ENCODE assay signal across 14 cellular contexts in genomic region chr12:115096673-115097349, GRCh38.
DNase-seq lines count a peak whose midpoint lies in the region; TF ChIP-seq lines count a peak whose summit lies in the region.
"Had no signal": no experiment of that assay in that cellular context is flagged by ENCODE, and none has a peak within 500 bp of the region (broad histone marks: within the 10 kb centered on the region; RNA-seq: fewer than 3 reads in every experiment).

No MANE protein-coding gene starts in this region.

- H3K4me3 ChIP-seq in fibroblast of the aortic adventitia (ENCODE audit: low read depth, low read length), result no peak overlapping the region
- H3K4me3 ChIP-seq: dorsolateral prefrontal cortex, lung had no signal

- H3K36me3 Mint-ChIP-seq in mesothelial cell of epicardium, result peaks cover 60% of the 10 kb centered on the region
- H3K36me3 Mint-ChIP-seq in activated T-cell treated with anti-CD3 and anti-CD28 coated beads, Interleukin-2, amount 50 U/mL, for 24 hours (ENCODE audit: low read depth), result no peaks in the 10 kb centered on the region
- no peaks in the 10 kb centered on the region for H3K36me3 Mint-ChIP-seq in T-helper 2 cell treated with Interferon-gamma antibody and Interleukin-4, amounts not matched to agents 5 μg/mL and 100 μg/mL, for 36 hours (ENCODE audit: low read depth)
- H3K36me3 Mint-ChIP-seq: natural killer cell treated with Interleukin-12 subunit alpha and Interleukin-12 subunit beta and Interleukin-15 and Interleukin-18, amount 100 ng/mL, for 72 hours had no signal

- peak; percentile 71 for DNase-seq in AG20443 (ENCODE audit: low spot score)
- DNase-seq in RPMI7951 (ENCODE audit: low read depth), result peak; percentile 93
- peak; percentile 70 for DNase-seq in fibroblast of the aortic adventitia (ENCODE audit: low read depth)
- DNase-seq in mesothelial cell of epicardium (ENCODE audit: low spot score in 2 of 2, unreplicated experiment in 2 of 2), result no peak
- no peak for DNase-seq in NCI-H2029 (lab: John Stamatoyannopoulos, UW)
- no peak for DNase-seq in NCI-H187 (lab: John Stamatoyannopoulos, UW)
- DNase-seq in activated T-cell treated with anti-CD3 and anti-CD28 coated beads, Interleukin-2, amount 50 U/mL, for 24 hours, result no peak
- no peak for DNase-seq in T-helper 2 cell treated with Interferon-gamma antibody and Interleukin-4, amounts not matched to agents 5 μg/mL and 100 μg/mL, for 36 hours (ENCODE audit: low spot score)
- DNase-seq: dorsolateral prefrontal cortex; NCI-H1694; NCI-H446; stimulated activated CD4-positive, alpha-beta T cell treated with anti-CD3 and anti-CD28 coated beads, Interleukin-2, amount 100 ng/mL, for 48 hours had no signal

- H3K9me3 Mint-ChIP-seq in mesothelial cell of epicardium, result peaks cover 32% of the 10 kb centered on the region
- H3K9me3 Mint-ChIP-seq in activated T-cell treated with anti-CD3 and anti-CD28 coated beads, Interleukin-2, amount 50 U/mL, for 24 hours, result peaks cover 17% of the 10 kb centered on the region
- H3K9me3 Mint-ChIP-seq in T-helper 2 cell treated with Interferon-gamma antibody and Interleukin-4, amounts not matched to agents 5 μg/mL and 100 μg/mL, for 36 hours, result peaks cover 37% of the 10 kb centered on the region

- no peak for TF ChIP-seq CTCF in fibroblast of the aortic adventitia (IDR thresholded peaks at IDR 0.05; ENCODE audit: insufficient read depth, low read length)
- TF ChIP-seq CTCF in mesothelial cell of epicardium (IDR thresholded peaks at IDR 0.05; ENCODE audit: unreplicated experiment), result no peak

- peaks cover 5% of the 10 kb centered on the region for H3K4me1 Mint-ChIP-seq in mesothelial cell of epicardium
- no peaks in the 10 kb centered on the region for H3K4me1 Mint-ChIP-seq in activated T-cell treated with anti-CD3 and anti-CD28 coated beads, Interleukin-2, amount 50 U/mL, for 24 hours (ENCODE audit: low read depth)
- H3K4me1 Mint-ChIP-seq in T-helper 2 cell treated with Interferon-gamma antibody and Interleukin-4, amounts not matched to agents 5 μg/mL and 100 μg/mL, for 36 hours (ENCODE audit: low read depth), result no peaks in the 10 kb centered on the region

- H3K27ac Mint-ChIP-seq in mesothelial cell of epicardium, result peak overlapping the region; percentile 6
- H3K27ac Mint-ChIP-seq in activated T-cell treated with anti-CD3 and anti-CD28 coated beads, Interleukin-2, amount 50 U/mL, for 24 hours, result no peak overlapping the region
- no peak overlapping the region for H3K27ac Mint-ChIP-seq in T-helper 2 cell treated with Interferon-gamma antibody and Interleukin-4, amounts not matched to agents 5 μg/mL and 100 μg/mL, for 36 hours
- H3K27ac Mint-ChIP-seq: natural killer cell treated with Interleukin-12 subunit alpha and Interleukin-12 subunit beta and Interleukin-15 and Interleukin-18, amount 100 ng/mL, for 72 hours had no signal

- H3K4me3 Mint-ChIP-seq in mesothelial cell of epicardium, result no peak overlapping the region
- H3K4me3 Mint-ChIP-seq in activated T-cell treated with anti-CD3 and anti-CD28 coated beads, Interleukin-2, amount 50 U/mL, for 24 hours, result no peak overlapping the region
- no peak overlapping the region for H3K4me3 Mint-ChIP-seq in T-helper 2 cell treated with Interferon-gamma antibody and Interleukin-4, amounts not matched to agents 5 μg/mL and 100 μg/mL, for 36 hours
- H3K4me3 Mint-ChIP-seq: natural killer cell treated with Interleukin-12 subunit alpha and Interleukin-12 subunit beta and Interleukin-15 and Interleukin-18, amount 100 ng/mL, for 72 hours had no signal

- no peaks in the 10 kb centered on the region for H3K27me3 Mint-ChIP-seq in mesothelial cell of epicardium (ENCODE audit: low read depth)
- no peaks in the 10 kb centered on the region for H3K27me3 Mint-ChIP-seq in activated T-cell treated with anti-CD3 and anti-CD28 coated beads, Interleukin-2, amount 50 U/mL, for 24 hours
- no peaks in the 10 kb centered on the region for H3K27me3 Mint-ChIP-seq in T-helper 2 cell treated with Interferon-gamma antibody and Interleukin-4, amounts not matched to agents 5 μg/mL and 100 μg/mL, for 36 hours (ENCODE audit: low read depth)
- H3K27me3 Mint-ChIP-seq: natural killer cell treated with Interleukin-12 subunit alpha and Interleukin-12 subunit beta and Interleukin-15 and Interleukin-18, amount 100 ng/mL, for 72 hours had no signal

Comparison
In these comparisons a context has a peak if more than half of its experiments do, and no peak if none do; other contexts are left out.
1. DNase-seq: peak in AG20443 (single experiment), RPMI7951 (single experiment) and fibroblast of the aortic adventitia (single experiment); none in mesothelial cell of epicardium (0 of 2), NCI-H2029 (single experiment), NCI-H187 (0 of 2), activated T-cell treated with anti-CD3 and anti-CD28 coated beads, Interleukin-2, amount 50 U/mL, for 24 hours (single experiment) and T-helper 2 cell treated with Interferon-gamma antibody and Interleukin-4, amounts not matched to agents 5 μg/mL and 100 μg/mL, for 36 hours (single experiment).